In the genomic region with DNA sequence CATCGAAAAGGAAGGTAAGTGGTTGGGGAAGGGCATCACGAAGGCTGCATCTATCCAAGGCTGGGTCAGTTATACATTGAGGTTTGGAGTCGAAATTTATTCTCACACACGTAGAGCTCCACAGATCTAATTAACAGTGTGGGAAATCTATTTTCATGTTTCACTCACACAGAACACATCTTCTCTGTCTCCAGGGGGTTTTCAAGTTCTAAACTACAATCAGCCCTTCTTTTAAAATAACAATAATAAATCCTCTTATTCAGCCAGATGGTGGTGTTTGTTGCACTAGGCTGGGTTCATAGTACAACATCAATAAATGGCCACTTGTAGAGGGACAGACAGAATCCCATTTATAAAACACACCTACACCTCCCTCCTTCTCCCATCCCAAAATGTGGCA, we compare ENCODE assay signal across 15 cellular contexts.
DNase-seq lines count a peak whose midpoint lies in the region; ATAC-seq and TF ChIP-seq lines count a peak whose summit lies in the region.
"Had no signal": no experiment of that assay in that cellular context is flagged by ENCODE, and none has a peak within 500 bp of the region (broad histone marks: within the 10 kb centered on the region; RNA-seq: fewer than 3 reads in every experiment).

No MANE protein-coding gene starts in this region.

- TF ChIP-seq CTCF in brain microvascular endothelial cell (IDR thresholded peaks at IDR 0.05; ENCODE audit: low read depth, low read length, missing control alignments) (no peak), lung (IDR thresholded peaks at IDR 0.05; ENCODE audit: control extremely low read depth, extremely low read depth) (no peak), smooth muscle cell (IDR thresholded peaks at IDR 0.05; ENCODE audit: borderline replicate concordance, insufficient read depth, poor library complexity, severe bottlenecking) (no peak), BE2C (IDR thresholded peaks at IDR 0.05; ENCODE audit: low read depth, low read length) (no peak)

- H4K20me1 ChIP-seq in smooth muscle cell (ENCODE audit: low read depth): no peaks in the 10 kb centered on the region

- H2AFZ ChIP-seq in smooth muscle cell (ENCODE audit: low read depth): no peak overlapping the region

- peak overlapping the region; percentile 63 for H3K9ac ChIP-seq in smooth muscle cell (ENCODE audit: low read depth)

- WGBS in lung, 2 donors: 94 to 98% methylated on average over 4 of the region's 4 CpGs
- 96% methylated on average over 4 of the region's 4 CpGs for WGBS in smooth muscle cell (ENCODE audit: low lambda C conversion rate)

- in situ Hi-C loops in brain microvascular endothelial cell (cut with HindIII; ENCODE audit: low pct_ligation_motif_present, low sequenced_read_pairs): loop anchor here (25.0 kb wide), 1 partner anchor 177 kb away; the partner anchor contains the start of gene KLF9

- peak overlapping the region; percentile 65 for H3K4me2 ChIP-seq in smooth muscle cell

- H3K9me3 ChIP-seq in lung (ENCODE audit: control insufficient read depth in 2 of 2, insufficient read depth in 1 of 2, low read length in 1 of 2): no peaks in the 10 kb centered on the region
- H3K9me3 ChIP-seq in smooth muscle cell (replicated peaks; ENCODE audit: low read depth): no peaks in the 10 kb centered on the region
- H3K9me3 ChIP-seq in BE2C: no peaks in the 10 kb centered on the region

- H3K27ac ChIP-seq in brain microvascular endothelial cell (peak overlapping the region; percentile 70), lung (ENCODE audit: low read depth in 1 of 2, low read length in 1 of 2) (peak overlapping the region in 1 of 2 donors; percentile 55), smooth muscle cell (ENCODE audit: low read depth) (peak overlapping the region; percentile 94)
- H3K27ac ChIP-seq: epithelial cell of prostate, SK-N-MC had no signal

- H3K4me3 ChIP-seq in brain microvascular endothelial cell (ENCODE audit: low read depth, low read length): no peak overlapping the region
- H3K4me3 ChIP-seq in lung: no peak overlapping the region
- H3K4me3 ChIP-seq in smooth muscle cell: no peak overlapping the region
- no peak overlapping the region for H3K4me3 ChIP-seq in BE2C (ENCODE audit: low read depth, low read length)
- H3K4me3 ChIP-seq: SK-N-MC had no signal

- H3K36me3 ChIP-seq in brain microvascular endothelial cell (replicated peaks) (no peaks in the 10 kb centered on the region), lung (ENCODE audit: control insufficient read depth in 2 of 2, insufficient read depth in 2 of 2, low read length in 2 of 2) (no peaks in the 10 kb centered on the region), smooth muscle cell (ENCODE audit: low read depth) (no peaks in the 10 kb centered on the region), BE2C (no peaks in the 10 kb centered on the region)

- H3K27me3 ChIP-seq in brain microvascular endothelial cell (replicated peaks) (no peaks in the 10 kb centered on the region), lung (ENCODE audit: control insufficient read depth, insufficient read depth) (no peaks in the 10 kb centered on the region), smooth muscle cell (ENCODE audit: low read depth) (no peaks in the 10 kb centered on the region), BE2C (no peaks in the 10 kb centered on the region)

- H3K79me2 ChIP-seq in smooth muscle cell (ENCODE audit: low read depth): no peaks in the 10 kb centered on the region

- ATAC-seq in lung (ENCODE audit: insufficient read depth, low FRiP score): peak; percentile 30

- DNase-seq in EH (ENCODE audit: low read depth) (peak; percentile 70), brain microvascular endothelial cell (no peak), lung (ENCODE audit: low spot score) (no peak), smooth muscle cell (lab: John Stamatoyannopoulos, UW; ENCODE audit: unreplicated experiment) (no peak), BE2C (no peak), NCI-H2081 treated with DMSO at 0.1 percent for 48 hours (lab: John Stamatoyannopoulos, UW) (no peak), middle frontal gyrus (ENCODE audit: extremely low spot score, low spot score) (no peak), NCI-H774 (lab: John Stamatoyannopoulos, UW) (no peak)
- DNase-seq: activated CD4-positive, alpha-beta T cell treated with anti-CD3 and anti-CD28 coated beads, Interleukin-2, amount 50 U/mL, for 4 hours; activated naive CD8-positive, alpha-beta T cell treated with anti-CD3 and anti-CD28 coated beads for 36 hours; activated T-cell treated with anti-CD3 and anti-CD28 coated beads, Interleukin-2, amount 50 U/mL, for 48 hours; KG1; NCI-H1417 treated with DMSO at 0.1 percent for 48 hours had no signal

- peaks cover 27% of the 10 kb centered on the region for H3F3A ChIP-seq in smooth muscle cell (ENCODE audit: low read depth)

- H3K4me1 ChIP-seq in lung (ENCODE audit: control insufficient read depth in 2 of 2, insufficient read depth in 2 of 2, low read length in 2 of 2) (peaks cover 1 to 40% of the 10 kb centered on the region in 2 donors), smooth muscle cell (ENCODE audit: low read depth) (peaks cover 6% of the 10 kb centered on the region), BE2C (peaks cover under 1% of the 10 kb centered on the region; the same call in 1 of the 2 replicates)
